Comparison of ENCODE assay signal across 19 cellular contexts in genomic region chr12:79217306-79217705, GRCh38.
"Had no signal": no experiment of that assay in that cellular context is flagged by ENCODE, and none has a peak within 500 bp of the region (broad histone marks: within the 10 kb centered on the region; RNA-seq: fewer than 3 reads in every experiment).

No MANE protein-coding gene starts in this region.

- H3K79me2 ChIP-seq: hepatocyte, parathyroid adenoma had no signal

- H3K36me3 ChIP-seq: esophagus squamous epithelium, left ventricle myocardium inferior, neutrophil, stomach, upper lobe of left lung had no signal

- H3K4me3 ChIP-seq: esophagus squamous epithelium, hepatocyte, left ventricle myocardium inferior, mucosa of descending colon, stomach, testis, upper lobe of left lung had no signal

- H3K27me3 Mint-ChIP-seq: activated T-helper 17 cell treated with anti-CD3 and anti-CD28 coated beads, Interleukin-2, amount 50 U/mL, for 72 hours; naive thymus-derived CD4-positive, alpha-beta T cell had no signal

- H3K9ac ChIP-seq: parathyroid adenoma had no signal

- H3K27ac Mint-ChIP-seq: activated T-helper 17 cell treated with anti-CD3 and anti-CD28 coated beads, Interleukin-2, amount 50 U/mL, for 72 hours; naive thymus-derived CD4-positive, alpha-beta T cell had no signal

- H3K27ac ChIP-seq: esophagus squamous epithelium, hepatocyte, left ventricle myocardium inferior, neutrophil, parathyroid adenoma, stomach, testis, upper lobe of left lung had no signal

- H2AFZ ChIP-seq: hepatocyte, parathyroid adenoma had no signal

- H3K9me3 ChIP-seq: neutrophil, testis had no signal

- ATAC-seq: activated CD4-positive, CD25-positive, alpha-beta regulatory T cell treated with anti-CD3 and anti-CD28 coated beads, Interleukin-2, amount 50 U/mL, for 24 hours; activated T-helper 17 cell treated with anti-CD3 and anti-CD28 coated beads, Interleukin-2, amount 50 U/mL, for 72 hours; mucosa of descending colon; naive thymus-derived CD4-positive, alpha-beta T cell had no signal

- H3K4me1 Mint-ChIP-seq: activated T-helper 17 cell treated with anti-CD3 and anti-CD28 coated beads, Interleukin-2, amount 50 U/mL, for 72 hours; naive thymus-derived CD4-positive, alpha-beta T cell had no signal

- DNase-seq: activated CD4-positive, alpha-beta T cell treated with anti-CD3 and anti-CD28 coated beads, Interleukin-2, amount 50 U/mL, for 48 hours; activated naive CD4-positive, alpha-beta T cell treated with Interleukin-2 at 50 U/mL for 16 hours; aorta; cortex of kidney; effector CD4-positive, alpha-beta T cell; esophagus squamous epithelium; left ventricle myocardium inferior; mucosa of descending colon; naive thymus-derived CD4-positive, alpha-beta T cell; stimulated activated CD4-positive, alpha-beta T cell treated with anti-CD3 and anti-CD28 coated beads, Interleukin-12 subunit alpha, Interleukin-12 subunit beta, amount 100 ng/mL, for 4 hours; stimulated activated CD4-positive, alpha-beta T cell treated with anti-CD3 and anti-CD28 coated beads, Interleukin-2, amount 100 ng/mL, for 24 hours; stomach; testis had no signal

- H3K4me3 Mint-ChIP-seq: activated T-helper 17 cell treated with anti-CD3 and anti-CD28 coated beads, Interleukin-2, amount 50 U/mL, for 72 hours; naive thymus-derived CD4-positive, alpha-beta T cell had no signal

- H3K27me3 ChIP-seq: esophagus squamous epithelium, hepatocyte, neutrophil, stomach, testis, upper lobe of left lung had no signal

- H3K4me1 ChIP-seq: esophagus squamous epithelium, left ventricle myocardium inferior, parathyroid adenoma, stomach, testis, upper lobe of left lung had no signal

- H3K4me2 ChIP-seq: hepatocyte had no signal

- H3K36me3 Mint-ChIP-seq: naive thymus-derived CD4-positive, alpha-beta T cell had no signal
